ENCODE assay signal across 8 cellular contexts in genomic region chr2:230902180-230902899, GRCh38. TPM values are rescaled to one million over a fixed set of nuclear protein-coding genes. Genes with fewer than 3 reads are reported as not detected.
DNase-seq lines count a peak whose midpoint lies in the region; ATAC-seq, FAIRE-seq and TF ChIP-seq lines count a peak whose summit lies in the region.

No MANE protein-coding gene starts in this region.

- TF ChIP-seq CTCF in A673 (conservative IDR thresholded peaks at IDR 0.05; ENCODE audit: low read depth, low read length) (peak; percentile 87), GM12865 (IDR thresholded peaks at IDR 0.05; ENCODE audit: insufficient read depth, low read depth, low read length, missing control alignments) (peak; percentile 96), endothelial cell of umbilical vein (IDR thresholded peaks at IDR 0.05; ENCODE audit: extremely low read depth in 1 of 2, insufficient read depth in 1 of 2, low read depth in 1 of 2, low read length in 2 of 2) (peak; percentile 59 to 62)

- H3K4me3 Mint-ChIP-seq in activated CD4-positive, alpha-beta T cell treated with anti-CD3 and anti-CD28 coated beads, Interleukin-2, amount 10 ng/mL, durations not matched to agents 7 days and 5 days, result no peak overlapping the region
- no peak overlapping the region for H3K4me3 Mint-ChIP-seq in naive thymus-derived CD8-positive, alpha-beta T cell

- H3K27ac ChIP-seq in A673 (ENCODE audit: low read depth, low read length, poor library complexity, severe bottlenecking) (no peak overlapping the region), endothelial cell of umbilical vein (ENCODE audit: insufficient read depth, low read depth, low read length) (no peak overlapping the region)

- no peaks in the 10 kb centered on the region for H3K36me3 Mint-ChIP-seq in activated CD4-positive, alpha-beta T cell treated with anti-CD3 and anti-CD28 coated beads, Interleukin-2, amount 10 ng/mL, durations not matched to agents 7 days and 5 days (ENCODE audit: low read depth)
- H3K36me3 Mint-ChIP-seq in naive thymus-derived CD8-positive, alpha-beta T cell, result no peaks in the 10 kb centered on the region

- H4K20me1 ChIP-seq in endothelial cell of umbilical vein (replicated peaks; ENCODE audit: control insufficient read depth, extremely low read depth, insufficient read depth, low read length), result no peaks in the 10 kb centered on the region

- no peak overlapping the region for H3K4me3 ChIP-seq in A673 (ENCODE audit: low read depth, low read length, poor library complexity, severe bottlenecking)
- H3K4me3 ChIP-seq in GM12865 (ENCODE audit: low read depth, low read length), result no peak overlapping the region
- H3K4me3 ChIP-seq in endothelial cell of umbilical vein (replicated peaks in 1 of 3; ENCODE audit: insufficient read depth in 1 of 3, low read depth in 1 of 3, low read length in 3 of 3), result no peak overlapping the region

- H3K9me1 ChIP-seq in endothelial cell of umbilical vein (replicated peaks; ENCODE audit: control insufficient read depth, extremely low read depth, insufficient read depth, low read length), result no peaks in the 10 kb centered on the region

- no peak overlapping the region for H3K9ac ChIP-seq in endothelial cell of umbilical vein (replicated peaks; ENCODE audit: extremely low read depth, insufficient read depth, low read length)

- TF ChIP-seq POLR2A in endothelial cell of umbilical vein (IDR thresholded peaks at IDR 0.05; ENCODE audit: low read depth, low read length), result no peak

- no peaks in the 10 kb centered on the region for H3K79me2 ChIP-seq in endothelial cell of umbilical vein (ENCODE audit: control insufficient read depth, insufficient read depth, low read length)

- POLR2A ChIA-PET in A673 (lab: Charles Lee; ENCODE audit: low non-redundant PET), result interaction anchor here (0.7 kb wide), 1 partner anchor 85 kb away, joined by 4 read pairs; no protein-coding TSS in a partner anchor
- POLR2A ChIA-PET in activated CD4-positive, alpha-beta T cell treated with anti-CD3 and anti-CD28 coated beads, Interleukin-2, amount 10 ng/mL, durations not matched to agents 7 days and 5 days (lab: Charles Lee), result no interaction called here
- POLR2A ChIA-PET in endothelial cell of umbilical vein (lab: Charles Lee), result no interaction called here
- POLR2A ChIA-PET in naive thymus-derived CD8-positive, alpha-beta T cell (lab: Charles Lee), result interaction anchor here (1.0 kb wide), 1 partner anchor 9 kb away, joined by 3 read pairs; no protein-coding TSS in a partner anchor

- no TSS peak for BruUV-seq in A673 (replicated peaks; lab: Mats Ljungman, UMichigan)
- no TSS peak for BruUV-seq in endothelial cell of umbilical vein (replicated peaks; lab: Mats Ljungman, UMichigan)

- peak; percentile 70 for DNase-seq in A673 (ENCODE audit: low spot score)
- peak; percentile 91 for DNase-seq in GM12865 (ENCODE audit: low read depth)
- DNase-seq in NCI-H2196 (lab: John Stamatoyannopoulos, UW; ENCODE audit: unreplicated experiment), result peak; percentile 60
- peak; percentile 69 for DNase-seq in activated CD4-positive, alpha-beta T cell treated with anti-CD3 and anti-CD28 coated beads, Interleukin-2, amount 10 ng/mL, durations not matched to agents 7 days and 5 days
- DNase-seq in endothelial cell of umbilical vein (ENCODE audit: low read depth, low spot score), result no peak
- peak in 7 of 10 donors; percentile 18 to 53 (median 38) for DNase-seq in naive thymus-derived CD8-positive, alpha-beta T cell

- H3K9me3 ChIP-seq in A673 (ENCODE audit: low read depth, low read length, poor library complexity, severe bottlenecking) (no peaks in the 10 kb centered on the region), endothelial cell of umbilical vein (replicated peaks; ENCODE audit: control insufficient read depth, insufficient read depth, low read length) (no peaks in the 10 kb centered on the region)

- peak; percentile 65 for ATAC-seq in HG02798 (IDR thresholded peaks at IDR 0.05; ENCODE audit: poor library complexity, unreplicated experiment)
- no peak for ATAC-seq in naive thymus-derived CD8-positive, alpha-beta T cell
- ATAC-seq in GM19397 (IDR thresholded peaks at IDR 0.05; ENCODE audit: unreplicated experiment), result no peak

- no peaks in the 10 kb centered on the region for H3K27me3 ChIP-seq in A673 (replicated peaks; ENCODE audit: insufficient read depth, low read depth, low read length, poor library complexity)
- peaks cover 0 to 2% of the 10 kb centered on the region in 2 experiments for H3K27me3 ChIP-seq in endothelial cell of umbilical vein (ENCODE audit: control insufficient read depth in 2 of 2, insufficient read depth in 2 of 2, low read length in 2 of 2)

- H3K4me1 ChIP-seq in A673 (ENCODE audit: insufficient read depth, low read length, poor library complexity, severe bottlenecking) (no peaks in the 10 kb centered on the region), endothelial cell of umbilical vein (ENCODE audit: control insufficient read depth, extremely low read depth, insufficient read depth, low read length) (no peaks in the 10 kb centered on the region)

- intact Hi-C loops in A673 (cut with micrococcal nuclease; ENCODE audit: unreplicated experiment), result loop anchor here (1.0 to 5.0 kb wide), 3 partner anchors 55 to 150 kb away; no protein-coding TSS in a partner anchor
- intact Hi-C loops in endothelial cell of umbilical vein (cut with micrococcal nuclease), result loop anchor here (1.0 to 2.0 kb wide), 2 partner anchors 85 to 150 kb away; no protein-coding TSS in a partner anchor

- H3K27me3 Mint-ChIP-seq in activated CD4-positive, alpha-beta T cell treated with anti-CD3 and anti-CD28 coated beads, Interleukin-2, amount 10 ng/mL, durations not matched to agents 7 days and 5 days, result peaks cover 15% of the 10 kb centered on the region
- H3K27me3 Mint-ChIP-seq in naive thymus-derived CD8-positive, alpha-beta T cell, result peaks cover 0 to 3% (median 0%) of the 10 kb centered on the region in 5 donors

- CTCF ChIA-PET in A673 (lab: Charles Lee), result interaction anchor here (0.6 to 3.3 kb wide), 2 partner anchors 24 to 85 kb away, joined by 4 to 15 read pairs; no protein-coding TSS in a partner anchor
- CTCF ChIA-PET in activated CD4-positive, alpha-beta T cell treated with anti-CD3 and anti-CD28 coated beads, Interleukin-2, amount 10 ng/mL, durations not matched to agents 7 days and 5 days (lab: Charles Lee), result interaction anchor here (0.7 to 4.9 kb wide), 11 partner anchors 10 to 424 kb away, joined by 3 to 31 read pairs (median 4); no protein-coding TSS in a partner anchor
- CTCF ChIA-PET in endothelial cell of umbilical vein (lab: Charles Lee), result interaction anchor here (1.0 to 3.3 kb wide), 3 partner anchors 84 to 549 kb away, joined by 3 to 51 read pairs (median 9); no protein-coding TSS in a partner anchor

- dilution Hi-C loops in endothelial cell of umbilical vein (cut with MboI; ENCODE audit: extremely low pct_ligation_motif_present, low sequenced_read_pairs), result no loop called here

- H3K4me1 Mint-ChIP-seq in activated CD4-positive, alpha-beta T cell treated with anti-CD3 and anti-CD28 coated beads, Interleukin-2, amount 10 ng/mL, durations not matched to agents 7 days and 5 days, result peaks cover 33% of the 10 kb centered on the region
- peaks cover 21 to 42% (median 40%) of the 10 kb centered on the region in 4 donors for H3K4me1 Mint-ChIP-seq in naive thymus-derived CD8-positive, alpha-beta T cell

- no peak overlapping the region for H3K27ac Mint-ChIP-seq in activated CD4-positive, alpha-beta T cell treated with anti-CD3 and anti-CD28 coated beads, Interleukin-2, amount 10 ng/mL, durations not matched to agents 7 days and 5 days
- H3K27ac Mint-ChIP-seq in naive thymus-derived CD8-positive, alpha-beta T cell, result peak overlapping the region in 2 of 10 donors; percentile 5 to 72

- H3K36me3 ChIP-seq in A673 (ENCODE audit: insufficient read depth, low read length, poor library complexity, severe bottlenecking) (no peaks in the 10 kb centered on the region), endothelial cell of umbilical vein (ENCODE audit: control insufficient read depth in 2 of 2, extremely low read depth in 1 of 2, insufficient read depth in 2 of 2, low read length in 2 of 2) (no peaks in the 10 kb centered on the region)

- peak; percentile 74 for FAIRE-seq in endothelial cell of umbilical vein (lab: Jason Lieb, UNC)

- no peaks in the 10 kb centered on the region for H3K9me3 Mint-ChIP-seq in activated CD4-positive, alpha-beta T cell treated with anti-CD3 and anti-CD28 coated beads, Interleukin-2, amount 10 ng/mL, durations not matched to agents 7 days and 5 days
- no peaks in the 10 kb centered on the region for H3K9me3 Mint-ChIP-seq in naive thymus-derived CD8-positive, alpha-beta T cell

- H3K4me2 ChIP-seq in endothelial cell of umbilical vein (ENCODE audit: insufficient read depth, low read length), result no peak overlapping the region

- no peak overlapping the region for H2AFZ ChIP-seq in endothelial cell of umbilical vein (ENCODE audit: low read depth, low read length)

RNA-seq across cellular contexts. Expression of gene GPR55, which starts 22.7 kb away (rescaled TPM):
- total RNA-seq in A673 (2021) (0.19 TPM in 1 of 2 replicates, not detected in the other), endothelial cell of umbilical vein (not detected in 2 replicates)
- total RNA-seq in activated CD4-positive, alpha-beta T cell treated with anti-CD3 and anti-CD28 coated beads, Interleukin-2, amount 10 ng/mL, durations not matched to agents 7 days and 5 days, result 1 to 10 TPM; 9.2 to 9.4 TPM
- not detected in 2 replicates for polyA plus RNA-seq in endothelial cell of umbilical vein
- polyA plus RNA-seq in endothelial cell of umbilical vein (2011; cell fraction: cytosol; rRNA removed), result not detected in 2 replicates
- not detected in 2 replicates for polyA plus RNA-seq in endothelial cell of umbilical vein (2011; cell fraction: nucleus; rRNA removed)
- polyA plus RNA-seq in endothelial cell of umbilical vein (2012), result not detected in 2 replicates
- polyA minus RNA-seq in endothelial cell of umbilical vein, result not detected in 2 replicates
- polyA minus RNA-seq in endothelial cell of umbilical vein (2011; cell fraction: cytosol; rRNA and poly(A)+ RNA removed), result not detected
- not detected in 2 replicates for polyA minus RNA-seq in endothelial cell of umbilical vein (2011; cell fraction: nucleus; rRNA and poly(A)+ RNA removed)
- 10 to 100 TPM in 1 of 2 experiments, 1 to 10 TPM in 1; 8.9 to 10.4 TPM for total RNA-seq in naive thymus-derived CD8-positive, alpha-beta T cell
- polyA plus RNA-seq in naive thymus-derived CD8-positive, alpha-beta T cell, result 1 to 10 TPM; 1.1 to 3.2 (median 3.1) TPM

RNA-seq across cellular contexts. Expression of gene ITM2C, which starts 37.6 kb away (rescaled TPM):
- total RNA-seq in A673 (2021) (283 and 293 TPM in 2 replicates), endothelial cell of umbilical vein (8.4 and 12.0 TPM in 2 replicates)
- 10 to 100 TPM; 29.4 to 30.4 TPM for total RNA-seq in activated CD4-positive, alpha-beta T cell treated with anti-CD3 and anti-CD28 coated beads, Interleukin-2, amount 10 ng/mL, durations not matched to agents 7 days and 5 days
- polyA plus RNA-seq in endothelial cell of umbilical vein, result 12.1 and 14.0 TPM in 2 replicates
- polyA plus RNA-seq in endothelial cell of umbilical vein (2011; cell fraction: cytosol; rRNA removed), result 6.9 and 7.0 TPM in 2 replicates
- polyA plus RNA-seq in endothelial cell of umbilical vein (2011; cell fraction: nucleus; rRNA removed), result 3.8 and 4.8 TPM in 2 replicates
- polyA plus RNA-seq in endothelial cell of umbilical vein (2012), result 8.5 and 13.4 TPM in 2 replicates
- polyA minus RNA-seq in endothelial cell of umbilical vein, result 11.6 and 14.8 TPM in 2 replicates
- polyA minus RNA-seq in endothelial cell of umbilical vein (2011; cell fraction: cytosol; rRNA and poly(A)+ RNA removed), result 17.7 TPM
- polyA minus RNA-seq in endothelial cell of umbilical vein (2011; cell fraction: nucleus; rRNA and poly(A)+ RNA removed), result 0.67 and 1.7 TPM in 2 replicates
- total RNA-seq in naive thymus-derived CD8-positive, alpha-beta T cell, result 10 to 100 TPM; 30.9 to 38.7 TPM
- polyA plus RNA-seq in naive thymus-derived CD8-positive, alpha-beta T cell, result 10 to 100 TPM; 35.4 to 56.7 (median 53.8) TPM

Comparison
In these comparisons a context has a peak if more than half of its experiments do, and no peak if none do; other contexts are left out.
1. POLR2A ChIA-PET loops: an anchor here in A673 (0.7 kb wide) and naive thymus-derived CD8-positive, alpha-beta T cell (1.0 kb wide); none called in activated CD4-positive, alpha-beta T cell treated with anti-CD3 and anti-CD28 coated beads, Interleukin-2, amount 10 ng/mL, durations not matched to agents 7 days and 5 days and endothelial cell of umbilical vein.